ENCODE assay signal across 14 cellular contexts in the genomic region with DNA sequence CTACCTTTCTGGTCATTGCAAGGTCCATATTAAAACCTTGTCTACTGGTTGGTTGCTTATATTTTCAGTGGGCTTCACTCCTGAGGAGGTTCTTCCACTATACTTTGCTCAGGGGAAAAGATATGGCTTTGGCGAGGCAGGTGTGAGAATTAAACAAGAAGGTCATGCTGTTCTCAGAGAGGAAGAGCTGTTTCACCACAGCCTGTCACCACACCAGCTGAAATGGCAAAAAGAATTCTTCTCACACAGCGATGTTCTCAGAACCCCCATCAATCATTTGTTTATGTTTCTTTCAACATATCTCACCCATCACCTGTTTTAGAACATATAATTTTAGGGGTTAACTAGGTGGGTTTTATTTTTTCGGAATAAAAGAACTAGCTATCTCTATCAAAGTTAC. TPM values are rescaled to one million over a fixed set of nuclear protein-coding genes. Genes with fewer than 3 reads are reported as not detected.
DNase-seq lines count a peak whose midpoint lies in the region; ATAC-seq, FAIRE-seq and TF ChIP-seq lines count a peak whose summit lies in the region.
"Had no signal": no experiment of that assay in that cellular context is flagged by ENCODE, and none has a peak within 500 bp of the region (broad histone marks: within the 10 kb centered on the region; RNA-seq: fewer than 3 reads in every experiment).

No MANE protein-coding gene starts in this region.

- no peaks in the 10 kb centered on the region for H3K27me3 ChIP-seq in CD4-positive, alpha-beta T cell (ENCODE audit: control insufficient read depth, insufficient read depth, low read length)
- H3K27me3 ChIP-seq in right cardiac atrium (ENCODE audit: control insufficient read depth, insufficient read depth) (no peaks in the 10 kb centered on the region), gastrocnemius medialis (no peaks in the 10 kb centered on the region)
- H3K27me3 ChIP-seq: body of pancreas had no signal

- POLR2A ChIA-PET in CD4-positive, alpha-beta T cell (lab: Charles Lee): interaction anchor here (0.7 to 2.8 kb wide), 8 partner anchors 10 to 46 kb away, joined by 3 to 35 read pairs (median 4); a partner anchor contains a TSS

- H3K4me3 Mint-ChIP-seq in CD4-positive, alpha-beta T cell: no peak overlapping the region
- no peak overlapping the region for H3K4me3 Mint-ChIP-seq in activated T-helper 2 cell treated with anti-CD3 and anti-CD28 coated beads, Interferon-gamma antibody, Interleukin-2, Interleukin-4, amounts not matched to agents 10 μg/mL and 5 μg/mL and 100 μg/mL, durations not matched to agents 14 hours and 24 hours and 36 hours (ENCODE audit: low read depth)

- CTCF ChIA-PET in CD4-positive, alpha-beta T cell (lab: Charles Lee): interaction anchor here (0.6 to 0.9 kb wide), 2 partner anchors 25 to 26 kb away, joined by 3 read pairs; no protein-coding TSS in a partner anchor

- 40% methylated on average over 3 of the region's 3 CpGs for WGBS in right cardiac atrium

- H3K9me3 ChIP-seq in CD4-positive, alpha-beta T cell (ENCODE audit: control insufficient read depth, low read length): no peaks in the 10 kb centered on the region
- H3K9me3 ChIP-seq in right cardiac atrium (ENCODE audit: control insufficient read depth, low read length) (peaks cover 8% of the 10 kb centered on the region), gastrocnemius medialis (no peaks in the 10 kb centered on the region)
- H3K9me3 ChIP-seq: body of pancreas, SJCRH30 had no signal

- no peaks in the 10 kb centered on the region for H3K9me3 Mint-ChIP-seq in CD4-positive, alpha-beta T cell
- peaks cover 7% of the 10 kb centered on the region for H3K9me3 Mint-ChIP-seq in activated T-helper 2 cell treated with anti-CD3 and anti-CD28 coated beads, Interferon-gamma antibody, Interleukin-2, Interleukin-4, amounts not matched to agents 10 μg/mL and 5 μg/mL and 100 μg/mL, durations not matched to agents 14 hours and 24 hours and 36 hours

- intact Hi-C loops in CD4-positive, alpha-beta T cell (cut with DNase I, micrococcal nuclease): no loop called here
- intact Hi-C loops in activated T-helper 2 cell treated with anti-CD3 and anti-CD28 coated beads, Interferon-gamma antibody, Interleukin-2, Interleukin-4, amounts not matched to agents 10 μg/mL and 5 μg/mL and 100 μg/mL, durations not matched to agents 14 hours and 24 hours and 36 hours (cut with micrococcal nuclease): no loop called here
- intact Hi-C loops in right cardiac atrium (cut with DNase I) (no loop called here), gastrocnemius medialis (cut with DNase I; ENCODE audit: low total_unique reads) (no loop called here)

- peak overlapping the region; percentile 32 for H3K27ac Mint-ChIP-seq in CD4-positive, alpha-beta T cell
- peak overlapping the region; percentile 67 for H3K27ac Mint-ChIP-seq in activated T-helper 2 cell treated with anti-CD3 and anti-CD28 coated beads, Interferon-gamma antibody, Interleukin-2, Interleukin-4, amounts not matched to agents 10 μg/mL and 5 μg/mL and 100 μg/mL, durations not matched to agents 14 hours and 24 hours and 36 hours

- ATAC-seq in CD4-positive, alpha-beta T cell (ENCODE audit: poor library complexity): no peak
- peak; percentile 47 for ATAC-seq in HG03108 (IDR thresholded peaks at IDR 0.05; ENCODE audit: unreplicated experiment)
- ATAC-seq in HG03521 (IDR thresholded peaks at IDR 0.05; ENCODE audit: unreplicated experiment): no peak
- ATAC-seq in right cardiac atrium: no peak
- no peak for ATAC-seq in GM21786 (IDR thresholded peaks at IDR 0.05; ENCODE audit: unreplicated experiment)
- ATAC-seq in gastrocnemius medialis: no peak
- ATAC-seq: body of pancreas, sciatic nerve had no signal

- no peak overlapping the region for H3K27ac ChIP-seq in CD4-positive, alpha-beta T cell (ENCODE audit: low read depth, low read length)
- H3K27ac ChIP-seq in right cardiac atrium (ENCODE audit: low read length) (no peak overlapping the region), gastrocnemius medialis (no peak overlapping the region)
- H3K27ac ChIP-seq: body of pancreas, SJCRH30 had no signal

- no peaks in the 10 kb centered on the region for H3K36me3 Mint-ChIP-seq in CD4-positive, alpha-beta T cell (ENCODE audit: low read depth)
- peaks cover 11% of the 10 kb centered on the region for H3K36me3 Mint-ChIP-seq in activated T-helper 2 cell treated with anti-CD3 and anti-CD28 coated beads, Interferon-gamma antibody, Interleukin-2, Interleukin-4, amounts not matched to agents 10 μg/mL and 5 μg/mL and 100 μg/mL, durations not matched to agents 14 hours and 24 hours and 36 hours (ENCODE audit: low read depth)

- no peaks in the 10 kb centered on the region for H3K4me1 ChIP-seq in right cardiac atrium (ENCODE audit: control insufficient read depth, insufficient read depth, low read length)
- no peaks in the 10 kb centered on the region for H3K4me1 ChIP-seq in gastrocnemius medialis
- H3K4me1 ChIP-seq: body of pancreas, SJCRH30 had no signal

- no peaks in the 10 kb centered on the region for H3K36me3 ChIP-seq in gastrocnemius medialis
- H3K36me3 ChIP-seq: SJCRH30 had no signal

- in situ Hi-C loops in gastrocnemius medialis (cut with MboI; ENCODE audit: low sequenced_read_pairs in 4 of 4): loop anchor here in 1 of 4 donors (25.0 kb wide), 1 partner anchor 813 kb away; no protein-coding TSS in a partner anchor

- TF ChIP-seq POLR2A in GM12892 (IDR thresholded peaks at IDR 0.05; ENCODE audit: low read depth, low read length) (no peak), gastrocnemius medialis (IDR thresholded peaks at IDR 0.05) (no peak)

- no peaks in the 10 kb centered on the region for H3K27me3 Mint-ChIP-seq in CD4-positive, alpha-beta T cell
- H3K27me3 Mint-ChIP-seq in activated T-helper 2 cell treated with anti-CD3 and anti-CD28 coated beads, Interferon-gamma antibody, Interleukin-2, Interleukin-4, amounts not matched to agents 10 μg/mL and 5 μg/mL and 100 μg/mL, durations not matched to agents 14 hours and 24 hours and 36 hours (ENCODE audit: low read depth): peaks cover 3% of the 10 kb centered on the region

- TF ChIP-seq CTCF in CD4-positive, alpha-beta T cell (IDR thresholded peaks at IDR 0.05): no peak
- TF ChIP-seq CTCF in gastrocnemius medialis (IDR thresholded peaks at IDR 0.05 in 4 of 5, conservative IDR thresholded peaks at IDR 0.05 in 1 of 5): no peak

- DNase-seq in CD4-positive, alpha-beta T cell: no peak
- DNase-seq in GM12892 (ENCODE audit: insufficient read length): no peak
- no peak for DNase-seq in activated T-helper 2 cell treated with anti-CD3 and anti-CD28 coated beads, Interferon-gamma antibody, Interleukin-2, Interleukin-4, amounts not matched to agents 10 μg/mL and 5 μg/mL and 100 μg/mL, durations not matched to agents 14 hours and 24 hours and 36 hours (ENCODE audit: low spot score)
- DNase-seq in right cardiac atrium: no peak
- DNase-seq in gastrocnemius medialis: no peak
- DNase-seq: body of pancreas, KBM-7, NCI-H146, SJCRH30 had no signal

- FAIRE-seq in GM12892 (lab: Jason Lieb, UNC): peak; percentile 83

- H3K4me1 Mint-ChIP-seq in CD4-positive, alpha-beta T cell (ENCODE audit: low read depth): peaks cover 58% of the 10 kb centered on the region
- peaks cover 65% of the 10 kb centered on the region for H3K4me1 Mint-ChIP-seq in activated T-helper 2 cell treated with anti-CD3 and anti-CD28 coated beads, Interferon-gamma antibody, Interleukin-2, Interleukin-4, amounts not matched to agents 10 μg/mL and 5 μg/mL and 100 μg/mL, durations not matched to agents 14 hours and 24 hours and 36 hours (ENCODE audit: low read depth)

- no peak overlapping the region for H3K4me3 ChIP-seq in right cardiac atrium (ENCODE audit: low read length)
- no peak overlapping the region for H3K4me3 ChIP-seq in gastrocnemius medialis
- H3K4me3 ChIP-seq: body of pancreas, SJCRH30 had no signal

RNA-seq across cellular contexts. Expression of a gene that starts 38.6 kb away (rescaled TPM):
- not detected for total RNA-seq in CD4-positive, alpha-beta T cell
- polyA plus RNA-seq in GM12892 (2012; ENCODE audit: missing spikeins): 0.49 TPM
- total RNA-seq in activated T-helper 2 cell treated with anti-CD3 and anti-CD28 coated beads, Interferon-gamma antibody, Interleukin-2, Interleukin-4, amounts not matched to agents 10 μg/mL and 5 μg/mL and 100 μg/mL, durations not matched to agents 14 hours and 24 hours and 36 hours: 0.50 and 1.2 TPM in 2 replicates
- total RNA-seq in right cardiac atrium: not detected
- polyA plus RNA-seq in right cardiac atrium: not detected
- total RNA-seq in gastrocnemius medialis: not detected
- total RNA-seq: body of pancreas, lung microvascular endothelial cell, sciatic nerve, SJCRH30 had no signal

RNA-seq across cellular contexts. Expression of a gene that starts 43.1 kb away (rescaled TPM):
- total RNA-seq in CD4-positive, alpha-beta T cell: 100 to 1,000 TPM; 623 to 638 TPM
- 2.3 TPM for polyA plus RNA-seq in GM12892 (2012; ENCODE audit: missing spikeins)
- total RNA-seq in activated T-helper 2 cell treated with anti-CD3 and anti-CD28 coated beads, Interferon-gamma antibody, Interleukin-2, Interleukin-4, amounts not matched to agents 10 μg/mL and 5 μg/mL and 100 μg/mL, durations not matched to agents 14 hours and 24 hours and 36 hours: 60.9 and 66.9 TPM in 2 replicates
- total RNA-seq in right cardiac atrium: 1 to 10 TPM in 3 of 4 donors, under 1 TPM in 1; 0.34 to 3.6 (median 1.8) TPM
- polyA plus RNA-seq in right cardiac atrium: 0.68 TPM
- 1 to 10 TPM in 1 of 4 donors, under 1 TPM in 3; 0.29 to 1.0 (median 0.72) TPM for total RNA-seq in gastrocnemius medialis

Comparison
In these comparisons a context has a peak if more than half of its experiments do, and no peak if none do; other contexts are left out.
1. RNA of a gene that starts 43.1 kb away (total RNA-seq): 623 to 638 TPM in CD4-positive, alpha-beta T cell and 60.9 to 66.9 TPM in activated T-helper 2 cell treated with anti-CD3 and anti-CD28 coated beads, Interferon-gamma antibody, Interleukin-2, Interleukin-4, amounts not matched to agents 10 μg/mL and 5 μg/mL and 100 μg/mL, durations not matched to agents 14 hours and 24 hours and 36 hours; 0.34 to 3.6 TPM in right cardiac atrium and 0.29 to 1.0 TPM in gastrocnemius medialis; every median in the first group is over 10 times any median in the second.